Comparison of ENCODE assay signal across 1 cellular context in genomic region chr17:45200701-45201100, GRCh38.
TF ChIP-seq lines count a peak whose summit lies in the region.

No MANE protein-coding gene starts in this region.

TF ChIP-seq in GM23338, 12 proteins besides CTCF, POLR2A, EP300 and RAD21 (continued from another document):
- TF ChIP-seq ZNF462 (CRISPR knock-in tag; IDR thresholded peaks at IDR 0.05) = no peak
